ENCODE assay signal across 12 cellular contexts in the genomic region with DNA sequence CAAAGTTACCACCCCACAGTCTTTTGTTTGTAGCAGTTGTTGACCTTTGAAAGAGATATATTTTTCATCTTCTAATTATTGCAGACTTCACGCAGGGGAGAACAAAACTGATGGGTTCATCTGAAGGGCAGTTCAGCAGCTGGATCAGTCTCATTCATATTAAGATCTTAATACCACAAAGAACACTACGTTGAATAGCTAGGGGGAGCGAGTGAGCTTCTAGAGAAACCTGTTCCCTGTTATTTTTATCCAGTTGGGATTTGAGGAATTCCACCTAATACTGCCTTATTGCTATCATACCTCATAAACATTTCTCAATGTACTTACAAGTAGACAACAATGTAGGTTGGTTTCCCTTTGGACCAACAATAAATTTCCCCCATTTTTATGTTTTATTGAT.
DNase-seq lines count a peak whose midpoint lies in the region; ATAC-seq and TF ChIP-seq lines count a peak whose summit lies in the region.
"Had no signal": no experiment of that assay in that cellular context is flagged by ENCODE, and none has a peak within 500 bp of the region (broad histone marks: within the 10 kb centered on the region; RNA-seq: fewer than 3 reads in every experiment).

No MANE protein-coding gene starts in this region.

- H3K9me3 ChIP-seq in cardiac muscle cell (ENCODE audit: low read depth) = no peaks in the 10 kb centered on the region
- no peaks in the 10 kb centered on the region for H3K9me3 ChIP-seq in CD8-positive, alpha-beta memory T cell (ENCODE audit: low read length)

- no peaks in the 10 kb centered on the region for H3K36me3 Mint-ChIP-seq in nephron progenitor cell (ENCODE audit: low read depth)
- peaks cover 0 to 2% (median 0%) of the 10 kb centered on the region in 3 donors for H3K36me3 Mint-ChIP-seq in CD8-positive, alpha-beta memory T cell
- H3K36me3 Mint-ChIP-seq: activated CD8-positive, alpha-beta memory T cell treated with anti-CD3 and anti-CD28 coated beads, Interleukin-2, amount 10 ng/mL, durations not matched to agents 7 days and 5 days had no signal

- H3K27ac ChIP-seq in cardiac muscle cell = no peak overlapping the region
- no peak overlapping the region for H3K27ac ChIP-seq in CD8-positive, alpha-beta memory T cell (ENCODE audit: low read depth, low read length)
- H3K27ac ChIP-seq: stomach had no signal

- no peak overlapping the region for H3K27ac Mint-ChIP-seq in nephron progenitor cell
- H3K27ac Mint-ChIP-seq in CD8-positive, alpha-beta memory T cell = no peak overlapping the region
- H3K27ac Mint-ChIP-seq: activated CD8-positive, alpha-beta memory T cell treated with anti-CD3 and anti-CD28 coated beads, Interleukin-2, amount 10 ng/mL, durations not matched to agents 7 days and 5 days had no signal

- POLR2A ChIA-PET in GM10248 (lab: Yijun Ruan, JAX) = no interaction called here
- POLR2A ChIA-PET in CD8-positive, alpha-beta memory T cell (lab: Charles Lee) = no interaction called here

- intact Hi-C loops in Right ventricle myocardium superior (cut with DNase I) = no loop called here

- no peak overlapping the region for H3K4me3 ChIP-seq in cardiac muscle cell
- no peak overlapping the region for H3K4me3 ChIP-seq in CD8-positive, alpha-beta memory T cell (ENCODE audit: low read length)
- H3K4me3 ChIP-seq: stomach had no signal

- CTCF ChIA-PET in GM10248 (lab: Yijun Ruan, JAX) = no interaction called here
- CTCF ChIA-PET in CD8-positive, alpha-beta memory T cell (lab: Charles Lee) = no interaction called here

- H3K4me1 ChIP-seq in cardiac muscle cell (ENCODE audit: low read depth) = no peaks in the 10 kb centered on the region
- H3K4me1 ChIP-seq in CD8-positive, alpha-beta memory T cell (ENCODE audit: insufficient read depth, low read length) = no peaks in the 10 kb centered on the region
- H3K4me1 ChIP-seq: stomach had no signal

- no peaks in the 10 kb centered on the region for H3K36me3 ChIP-seq in cardiac muscle cell
- H3K36me3 ChIP-seq in CD8-positive, alpha-beta memory T cell (ENCODE audit: insufficient read depth, low read length) = no peaks in the 10 kb centered on the region
- H3K36me3 ChIP-seq: stomach had no signal

- DNase-seq in cardiac muscle cell (ENCODE audit: low read depth in 1 of 2, low spot score in 1 of 2) (peak; percentile 51 to 59), Right ventricle myocardium superior (no peak), iPS-NIHi11 (ENCODE audit: low spot score) (peak; percentile 8), GM10248 (ENCODE audit: extremely low spot score) (no peak), nephron progenitor cell (no peak)
- DNase-seq in CD8-positive, alpha-beta memory T cell = no peak
- DNase-seq: activated CD8-positive, alpha-beta memory T cell treated with anti-CD3 and anti-CD28 coated beads, Interleukin-2, amount 10 ng/mL, durations not matched to agents 7 days and 5 days; AML-193; NCI-H774; stomach had no signal

- H3K27me3 ChIP-seq in cardiac muscle cell = no peaks in the 10 kb centered on the region
- no peaks in the 10 kb centered on the region for H3K27me3 ChIP-seq in CD8-positive, alpha-beta memory T cell (ENCODE audit: insufficient read depth, low read length, poor library complexity, severe bottlenecking)
- H3K27me3 ChIP-seq: stomach had no signal

- H3K27me3 Mint-ChIP-seq in nephron progenitor cell (ENCODE audit: low read depth, poor library complexity) = no peaks in the 10 kb centered on the region
- H3K27me3 Mint-ChIP-seq in CD8-positive, alpha-beta memory T cell = no peaks in the 10 kb centered on the region
- H3K27me3 Mint-ChIP-seq: activated CD8-positive, alpha-beta memory T cell treated with anti-CD3 and anti-CD28 coated beads, Interleukin-2, amount 10 ng/mL, durations not matched to agents 7 days and 5 days had no signal

- peaks cover 12% of the 10 kb centered on the region for H3K9me3 Mint-ChIP-seq in nephron progenitor cell
- peaks cover 5 to 30% (median 9%) of the 10 kb centered on the region in 5 donors for H3K9me3 Mint-ChIP-seq in CD8-positive, alpha-beta memory T cell

- H3K4me1 Mint-ChIP-seq in nephron progenitor cell = no peaks in the 10 kb centered on the region
- no peaks in the 10 kb centered on the region for H3K4me1 Mint-ChIP-seq in CD8-positive, alpha-beta memory T cell
- H3K4me1 Mint-ChIP-seq: activated CD8-positive, alpha-beta memory T cell treated with anti-CD3 and anti-CD28 coated beads, Interleukin-2, amount 10 ng/mL, durations not matched to agents 7 days and 5 days had no signal

- no peak overlapping the region for H3K4me3 Mint-ChIP-seq in nephron progenitor cell
- no peak overlapping the region for H3K4me3 Mint-ChIP-seq in CD8-positive, alpha-beta memory T cell
- H3K4me3 Mint-ChIP-seq: activated CD8-positive, alpha-beta memory T cell treated with anti-CD3 and anti-CD28 coated beads, Interleukin-2, amount 10 ng/mL, durations not matched to agents 7 days and 5 days had no signal

- ATAC-seq in Right ventricle myocardium superior (ENCODE audit: poor library complexity) (no peak), SK-N-SH treated with all-trans-retinoic acid at 6 μM for 48 hours (0 out of 3 replicates have a peak, but pooled peaks have one; percentile 20), GM18868 (IDR thresholded peaks at IDR 0.05; ENCODE audit: unreplicated experiment) (no peak)
- ATAC-seq: activated CD8-positive, alpha-beta memory T cell treated with anti-CD3 and anti-CD28 coated beads, Interleukin-2, amount 10 ng/mL, durations not matched to agents 7 days and 5 days had no signal

- TF ChIP-seq CTCF in cardiac muscle cell (IDR thresholded peaks at IDR 0.05; ENCODE audit: low read depth, low read length) (peak; percentile 51), GM10248 (IDR thresholded peaks at IDR 0.05; ENCODE audit: control extremely low read depth, extremely low read depth, low read depth, missing control alignments) (no peak), nephron progenitor cell (IDR thresholded peaks at IDR 0.05) (no peak)

TF ChIP-seq in SK-N-SH treated with all-trans-retinoic acid at 6 μM for 48 hours, 23 proteins besides CTCF, POLR2A, EP300 and RAD21:
- no peak for TF ChIP-seq ZNF70 (CRISPR knock-in tag; IDR thresholded peaks at IDR 0.05)
- TF ChIP-seq, protein P1, sequence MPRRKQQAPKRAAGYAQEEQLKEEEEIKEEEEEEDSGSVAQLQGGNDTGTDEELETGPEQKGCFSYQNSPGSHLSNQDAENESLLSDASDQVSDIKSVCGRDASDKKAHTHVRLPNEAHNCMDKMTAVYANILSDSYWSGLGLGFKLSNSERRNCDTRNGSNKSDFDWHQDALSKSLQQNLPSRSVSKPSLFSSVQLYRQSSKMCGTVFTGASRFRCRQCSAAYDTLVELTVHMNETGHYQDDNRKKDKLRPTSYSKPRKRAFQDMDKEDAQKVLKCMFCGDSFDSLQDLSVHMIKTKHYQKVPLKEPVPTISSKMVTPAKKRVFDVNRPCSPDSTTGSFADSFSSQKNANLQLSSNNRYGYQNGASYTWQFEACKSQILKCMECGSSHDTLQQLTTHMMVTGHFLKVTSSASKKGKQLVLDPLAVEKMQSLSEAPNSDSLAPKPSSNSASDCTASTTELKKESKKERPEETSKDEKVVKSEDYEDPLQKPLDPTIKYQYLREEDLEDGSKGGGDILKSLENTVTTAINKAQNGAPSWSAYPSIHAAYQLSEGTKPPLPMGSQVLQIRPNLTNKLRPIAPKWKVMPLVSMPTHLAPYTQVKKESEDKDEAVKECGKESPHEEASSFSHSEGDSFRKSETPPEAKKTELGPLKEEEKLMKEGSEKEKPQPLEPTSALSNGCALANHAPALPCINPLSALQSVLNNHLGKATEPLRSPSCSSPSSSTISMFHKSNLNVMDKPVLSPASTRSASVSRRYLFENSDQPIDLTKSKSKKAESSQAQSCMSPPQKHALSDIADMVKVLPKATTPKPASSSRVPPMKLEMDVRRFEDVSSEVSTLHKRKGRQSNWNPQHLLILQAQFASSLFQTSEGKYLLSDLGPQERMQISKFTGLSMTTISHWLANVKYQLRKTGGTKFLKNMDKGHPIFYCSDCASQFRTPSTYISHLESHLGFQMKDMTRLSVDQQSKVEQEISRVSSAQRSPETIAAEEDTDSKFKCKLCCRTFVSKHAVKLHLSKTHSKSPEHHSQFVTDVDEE (CRISPR knock-in tag; IDR thresholded peaks at IDR 0.05) = no peak

Comparison
In these comparisons a context has a peak if more than half of its experiments do, and no peak if none do; other contexts are left out.
1. DNase-seq: peak in cardiac muscle cell (2 of 2) and iPS-NIHi11 (single experiment); none in Right ventricle myocardium superior (single experiment), GM10248 (single experiment), nephron progenitor cell (single experiment) and CD8-positive, alpha-beta memory T cell (0 of 5).